ENCODE assay signal across 1 cellular context in the genomic region with DNA sequence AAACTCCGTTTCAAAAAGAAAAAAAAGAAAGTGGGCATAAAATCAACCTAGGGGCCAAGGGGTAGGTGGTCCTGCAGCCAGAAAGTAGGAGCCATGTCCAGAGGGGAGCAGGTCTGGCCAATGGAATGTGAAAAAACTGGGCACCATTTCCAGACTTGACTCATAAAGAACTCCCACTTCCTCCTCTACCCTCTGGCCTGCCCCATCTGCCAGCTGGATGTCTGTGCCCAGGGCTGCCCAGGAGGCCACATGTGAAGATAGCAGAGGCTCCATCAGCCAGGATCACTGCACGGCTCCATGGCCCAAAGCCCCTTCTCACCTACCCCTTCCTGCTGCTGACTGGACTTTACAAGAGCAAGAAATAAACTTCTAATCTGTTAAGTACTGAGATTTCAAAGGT.
TF ChIP-seq lines count a peak whose summit lies in the region.

No MANE protein-coding gene starts in this region.

TF ChIP-seq in SK-N-SH, 30 proteins besides CTCF, POLR2A, EP300 and RAD21:
- TF ChIP-seq NFIC (IDR thresholded peaks at IDR 0.05; ENCODE audit: borderline replicate concordance) (peak; percentile 72), FOXM1 (IDR thresholded peaks at IDR 0.05; ENCODE audit: low read depth) (no peak), RFX5 (IDR thresholded peaks at IDR 0.05; ENCODE audit: low read length) (no peak), RCOR1 (IDR thresholded peaks at IDR 0.05; ENCODE audit: low read length) (no peak), FOSL2 (IDR thresholded peaks at IDR 0.05; ENCODE audit: borderline replicate concordance, low read depth) (peak; percentile 31; the same call in 1 of the 2 replicates), SMC3 (IDR thresholded peaks at IDR 0.05; ENCODE audit: low read depth, low read length) (no peak), RXRA (IDR thresholded peaks at IDR 0.05; ENCODE audit: borderline replicate concordance, low read depth) (no peak), SIN3A (IDR thresholded peaks at IDR 0.05; ENCODE audit: borderline replicate concordance, low read depth, low read length) (peak; percentile 22; the same call in 1 of the 2 replicates), GATA2 (CRISPR knock-in tag; IDR thresholded peaks at IDR 0.05) (no peak), MXI1 (IDR thresholded peaks at IDR 0.05; ENCODE audit: low read depth, low read length) (no peak), GABPA (IDR thresholded peaks at IDR 0.05; ENCODE audit: low read depth) (no peak), FOXJ3 (CRISPR knock-in tag; IDR thresholded peaks at IDR 0.05) (no peak), JUND (IDR thresholded peaks at IDR 0.05) (0 out of 2 replicates have a peak, but pooled peaks have one; percentile 10), POLR2AphosphoS5 (IDR thresholded peaks at IDR 0.05; ENCODE audit: low read depth, low read length) (no peak), CHD2 (IDR thresholded peaks at IDR 0.05; ENCODE audit: low read length, partially characterized antibody) (no peak), ELF1 (IDR thresholded peaks at IDR 0.05) (no peak), TCF12 (IDR thresholded peaks at IDR 0.05) (peak; percentile 78), REST (IDR thresholded peaks at IDR 0.05; ENCODE audit: low read depth, low read length) (no peak), YY1 (IDR thresholded peaks at IDR 0.05; ENCODE audit: low read depth) (no peak), TEAD4 (IDR thresholded peaks at IDR 0.05; ENCODE audit: borderline replicate concordance, insufficient read depth) (no peak), EZH2phosphoT487 (IDR thresholded peaks at IDR 0.05; ENCODE audit: borderline replicate concordance, low read depth) (no peak)
- TF ChIP-seq, protein P1, sequence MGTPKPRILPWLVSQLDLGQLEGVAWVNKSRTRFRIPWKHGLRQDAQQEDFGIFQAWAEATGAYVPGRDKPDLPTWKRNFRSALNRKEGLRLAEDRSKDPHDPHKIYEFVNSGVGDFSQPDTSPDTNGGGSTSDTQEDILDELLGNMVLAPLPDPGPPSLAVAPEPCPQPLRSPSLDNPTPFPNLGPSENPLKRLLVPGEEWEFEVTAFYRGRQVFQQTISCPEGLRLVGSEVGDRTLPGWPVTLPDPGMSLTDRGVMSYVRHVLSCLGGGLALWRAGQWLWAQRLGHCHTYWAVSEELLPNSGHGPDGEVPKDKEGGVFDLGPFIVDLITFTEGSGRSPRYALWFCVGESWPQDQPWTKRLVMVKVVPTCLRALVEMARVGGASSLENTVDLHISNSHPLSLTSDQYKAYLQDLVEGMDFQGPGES (IDR thresholded peaks at IDR 0.05; ENCODE audit: low read depth, low read length): no peak
- TF ChIP-seq, protein P2, sequence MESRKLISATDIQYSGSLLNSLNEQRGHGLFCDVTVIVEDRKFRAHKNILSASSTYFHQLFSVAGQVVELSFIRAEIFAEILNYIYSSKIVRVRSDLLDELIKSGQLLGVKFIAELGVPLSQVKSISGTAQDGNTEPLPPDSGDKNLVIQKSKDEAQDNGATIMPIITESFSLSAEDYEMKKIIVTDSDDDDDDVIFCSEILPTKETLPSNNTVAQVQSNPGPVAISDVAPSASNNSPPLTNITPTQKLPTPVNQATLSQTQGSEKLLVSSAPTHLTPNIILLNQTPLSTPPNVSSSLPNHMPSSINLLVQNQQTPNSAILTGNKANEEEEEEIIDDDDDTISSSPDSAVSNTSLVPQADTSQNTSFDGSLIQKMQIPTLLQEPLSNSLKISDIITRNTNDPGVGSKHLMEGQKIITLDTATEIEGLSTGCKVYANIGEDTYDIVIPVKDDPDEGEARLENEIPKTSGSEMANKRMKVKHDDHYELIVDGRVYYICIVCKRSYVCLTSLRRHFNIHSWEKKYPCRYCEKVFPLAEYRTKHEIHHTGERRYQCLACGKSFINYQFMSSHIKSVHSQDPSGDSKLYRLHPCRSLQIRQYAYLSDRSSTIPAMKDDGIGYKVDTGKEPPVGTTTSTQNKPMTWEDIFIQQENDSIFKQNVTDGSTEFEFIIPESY (IDR thresholded peaks at IDR 0.05; ENCODE audit: borderline replicate concordance, low read depth): no peak
- TF ChIP-seq, protein P3, sequence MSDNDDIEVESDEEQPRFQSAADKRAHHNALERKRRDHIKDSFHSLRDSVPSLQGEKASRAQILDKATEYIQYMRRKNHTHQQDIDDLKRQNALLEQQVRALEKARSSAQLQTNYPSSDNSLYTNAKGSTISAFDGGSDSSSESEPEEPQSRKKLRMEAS (IDR thresholded peaks at IDR 0.05; ENCODE audit: low read depth): peak; percentile 56; the same call in 1 of the 2 replicates
